In the genomic region with DNA sequence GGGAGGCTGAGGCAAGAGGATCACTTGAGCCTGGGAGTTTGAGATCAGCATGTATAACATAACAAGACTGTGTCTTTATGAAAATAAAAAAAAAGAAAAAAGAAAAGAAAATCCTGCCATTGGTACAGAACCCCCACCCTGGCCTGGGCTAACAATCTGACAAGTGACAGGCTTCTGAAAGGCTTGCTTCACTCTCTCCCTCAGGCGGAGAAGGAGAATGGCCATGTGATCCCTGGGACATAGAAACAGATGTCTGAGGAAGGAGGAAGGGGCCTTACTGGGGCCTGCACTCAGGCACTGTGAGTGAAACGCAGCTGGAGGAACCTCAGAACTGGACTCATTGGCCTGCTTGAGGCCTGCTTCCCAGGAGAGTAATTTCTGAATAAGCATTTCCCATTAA, we compare ENCODE assay signal across 12 cellular contexts. TPM values are rescaled to one million over a fixed set of nuclear protein-coding genes. Genes with fewer than 3 reads are reported as not detected.
A peak's percentile ranks its signal among the peaks of the same experiment; 100 is the strongest.
DNase-seq lines count a peak whose midpoint lies in the region; ATAC-seq and TF ChIP-seq lines count a peak whose summit lies in the region.
"Had no signal": no experiment of that assay in that cellular context is flagged by ENCODE, and none has a peak within 500 bp of the region (broad histone marks: within the 10 kb centered on the region; RNA-seq: fewer than 3 reads in every experiment).

No MANE protein-coding gene starts in this region.

- peaks cover 58% of the 10 kb centered on the region for H3K4me1 ChIP-seq in RWPE2 (ENCODE audit: insufficient read depth, poor library complexity, severe bottlenecking)

- no peaks in the 10 kb centered on the region for H3K9me3 ChIP-seq in RWPE2 (ENCODE audit: severe bottlenecking)
- H3K9me3 ChIP-seq: MG63 had no signal

- no peaks in the 10 kb centered on the region for H3K27me3 ChIP-seq in RWPE2 (ENCODE audit: insufficient read depth, poor library complexity, severe bottlenecking)
- H3K27me3 ChIP-seq: MG63 had no signal

- no peak for ATAC-seq in RWPE2 (ENCODE audit: low read depth)
- peak; percentile 30 to 36 for ATAC-seq in left cardiac atrium
- ATAC-seq in GM18867 (IDR thresholded peaks at IDR 0.05; ENCODE audit: unreplicated experiment): no peak

- H3K36me3 ChIP-seq in RWPE2 (ENCODE audit: low read depth): peaks cover 26% of the 10 kb centered on the region

- TF ChIP-seq CTCF in RWPE2 (IDR thresholded peaks at IDR 0.05; ENCODE audit: poor library complexity, severe bottlenecking): no peak

- peak overlapping the region; percentile 88 for H3K27ac ChIP-seq in RWPE2 (ENCODE audit: poor library complexity, severe bottlenecking)
- peak overlapping the region in 14 of 21 experiments; percentile 3 to 67 (median 49) for H3K27ac ChIP-seq in skin epidermis

- DNase-seq in SIG-M5 treated with dmso at 0.1 percent for 504 hours (lab: John Stamatoyannopoulos, UW; ENCODE audit: unreplicated experiment) (peak; percentile 29), SIG-M5 (lab: John Stamatoyannopoulos, UW) (no peak), RWPE2 (ENCODE audit: low spot score) (no peak), left cardiac atrium (no peak), NCI-H1417 treated with DMSO at 0.1 percent for 48 hours (lab: John Stamatoyannopoulos, UW) (no peak), NCI-H1694 treated with DMSO at 0.1 percent for 48 hours (lab: John Stamatoyannopoulos, UW) (no peak)
- DNase-seq: ACHN, cerebellar nuclear complex, MG63 had no signal

- H3K4me3 ChIP-seq in RWPE2 (ENCODE audit: severe bottlenecking) (no peak overlapping the region), skin epidermis (no peak overlapping the region)
- H3K4me3 ChIP-seq: MG63 had no signal

- intact Hi-C loops in left cardiac atrium (cut with DNase I): no loop called here

RNA-seq across cellular contexts. Expression of gene MAP3K14, which starts 17.5 kb away (rescaled TPM):
- 10 to 100 TPM; 13.4 to 13.5 TPM for total RNA-seq in left cardiac atrium

RNA-seq across cellular contexts. Expression of gene SPATA32, which starts 37.4 kb away (rescaled TPM):
- total RNA-seq in left cardiac atrium: not detected
- total RNA-seq: kidney epithelial cell had no signal

Comparison
In these comparisons a context has a peak if more than half of its experiments do, and no peak if none do; other contexts are left out.
1. ATAC-seq: peak in left cardiac atrium (2 of 2); none in RWPE2 (single experiment) and GM18867 (single experiment).